ENCODE assay signal across 1 cellular context in genomic region chr15:40793216-40793989, GRCh38.
TF ChIP-seq lines count a peak whose summit lies in the region.

No MANE protein-coding gene starts in this region.

TF ChIP-seq in HepG2, 621 proteins besides CTCF, POLR2A, EP300 and RAD21 (continued from another document and continues in another):
- TF ChIP-seq AFF4 (CRISPR knock-in tag; IDR thresholded peaks at IDR 0.05) (no peak), SIX4 (CRISPR knock-in tag; IDR thresholded peaks at IDR 0.05) (no peak), GPBP1L1 (CRISPR knock-in tag; IDR thresholded peaks at IDR 0.05) (no peak), ZNF142 (CRISPR knock-in tag; IDR thresholded peaks at IDR 0.05) (no peak), ZNF687 (CRISPR knock-in tag; IDR thresholded peaks at IDR 0.05) (no peak), NFAT5 (CRISPR knock-in tag; IDR thresholded peaks at IDR 0.05) (no peak), ETV5 (CRISPR knock-in tag; IDR thresholded peaks at IDR 0.05; ENCODE audit: borderline replicate concordance) (peak; percentile 18; the same call in 1 of the 2 replicates), FOXJ3 (CRISPR knock-in tag; IDR thresholded peaks at IDR 0.05; ENCODE audit: borderline replicate concordance) (no peak), RERE (CRISPR knock-in tag; IDR thresholded peaks at IDR 0.05; ENCODE audit: low read depth) (no peak), ZNF850 (CRISPR knock-in tag; conservative IDR thresholded peaks at IDR 0.05) (no peak), MYNN (CRISPR knock-in tag; IDR thresholded peaks at IDR 0.05; ENCODE audit: low read depth) (no peak), SYNCRIP (IDR thresholded peaks at IDR 0.05; ENCODE audit: insufficient read depth, low read depth, low read length) (no peak), SATB2 (CRISPR knock-in tag; IDR thresholded peaks at IDR 0.05) (no peak), NFKB2 (CRISPR knock-in tag; IDR thresholded peaks at IDR 0.05; ENCODE audit: borderline replicate concordance) (no peak), ZNF770 (CRISPR knock-in tag; IDR thresholded peaks at IDR 0.05) (no peak), ZMYM4 (CRISPR knock-in tag; IDR thresholded peaks at IDR 0.05) (peak; percentile 25; the same call in 1 of the 2 replicates), MAX (IDR thresholded peaks at IDR 0.05) (no peak), KDM5B (CRISPR knock-in tag; IDR thresholded peaks at IDR 0.05; ENCODE audit: borderline replicate concordance) (no peak)
